In the genomic region with DNA sequence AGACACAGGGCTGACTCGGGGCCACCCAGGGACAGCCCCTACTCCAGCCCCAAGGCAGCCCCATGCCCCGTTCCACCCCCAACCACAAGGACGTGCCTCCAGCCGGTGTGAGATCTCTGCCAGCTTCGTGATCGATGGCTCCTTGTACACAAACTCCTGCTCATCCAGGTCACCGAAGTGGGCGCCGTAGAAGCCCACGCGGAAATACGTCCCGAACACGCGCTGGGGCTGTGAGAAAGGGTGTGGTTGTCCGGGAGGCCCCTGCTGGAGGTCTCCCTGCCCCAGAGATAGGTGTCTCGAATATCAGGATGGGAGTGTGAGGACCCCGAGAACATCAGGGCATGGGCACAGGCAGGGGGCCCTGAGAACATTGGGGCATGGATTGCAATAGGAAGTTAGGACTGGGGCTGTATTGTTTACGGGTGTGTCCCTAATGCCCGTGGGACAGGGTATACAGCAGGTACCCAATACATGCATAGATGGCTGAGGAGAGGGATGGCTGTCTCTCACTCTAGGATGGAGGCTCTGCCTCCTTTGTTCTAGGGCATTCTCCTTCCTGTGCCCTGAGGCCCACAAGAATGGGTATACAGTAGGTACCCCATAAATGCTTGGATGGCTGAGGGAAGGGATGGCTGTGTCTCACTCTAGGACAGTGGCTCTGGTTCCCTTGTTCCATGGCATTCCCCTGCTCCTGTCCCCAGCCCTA, we compare ENCODE assay signal across 16 cellular contexts. TPM values are rescaled to one million over a fixed set of nuclear protein-coding genes. Genes with fewer than 3 reads are reported as not detected.
DNase-seq lines count a peak whose midpoint lies in the region; ATAC-seq and TF ChIP-seq lines count a peak whose summit lies in the region.
"Had no signal": no experiment of that assay in that cellular context is flagged by ENCODE, and none has a peak within 500 bp of the region (broad histone marks: within the 10 kb centered on the region; RNA-seq: fewer than 3 reads in every experiment).

No MANE protein-coding gene starts in this region.

- peak overlapping the region; percentile 29 for H3K9ac ChIP-seq in rectal smooth muscle tissue (ENCODE audit: low read length)

- no peak for TF ChIP-seq CTCF in cardiac muscle cell (IDR thresholded peaks at IDR 0.05; ENCODE audit: low read depth, low read length)
- TF ChIP-seq CTCF in right atrium auricular region (IDR thresholded peaks at IDR 0.05) = no peak

- H3K9me3 ChIP-seq in cardiac muscle cell (ENCODE audit: low read depth) (no peaks in the 10 kb centered on the region), right atrium auricular region (no peaks in the 10 kb centered on the region)

- H3K4me3 ChIP-seq in cardiac muscle cell (no peak overlapping the region), right atrium auricular region (no peak overlapping the region), rectal smooth muscle tissue (ENCODE audit: low read length) (peak overlapping the region; percentile 14)

- in situ Hi-C loops in ACHN (cut with HindIII; ENCODE audit: low pct_ligation_motif_present, low pct_unique_long_range_greater_than_20kb, low sequenced_read_pairs) (no loop called here), G401 (cut with HindIII; ENCODE audit: low sequenced_read_pairs) (no loop called here)

- H3K4me1 ChIP-seq in cardiac muscle cell (ENCODE audit: low read depth) (peaks cover 13% of the 10 kb centered on the region), right atrium auricular region (peaks cover 0 to 49% of the 10 kb centered on the region in 2 donors), rectal smooth muscle tissue (ENCODE audit: control insufficient read depth, insufficient read depth, low read length) (peaks cover 23% of the 10 kb centered on the region)

- H3K27ac ChIP-seq in cardiac muscle cell (peak overlapping the region; percentile 48), right atrium auricular region (peak overlapping the region; percentile 95 to 96), rectal smooth muscle tissue (ENCODE audit: low read depth, low read length) (peak overlapping the region; percentile 98)

- H3K36me3 ChIP-seq in cardiac muscle cell = no peaks in the 10 kb centered on the region
- H3K36me3 ChIP-seq in right atrium auricular region = peaks cover 12% of the 10 kb centered on the region
- H3K36me3 ChIP-seq in rectal smooth muscle tissue (ENCODE audit: control insufficient read depth, insufficient read depth, low read length) = no peaks in the 10 kb centered on the region

- no peak for ATAC-seq in Right ventricle myocardium superior (ENCODE audit: poor library complexity)
- ATAC-seq in GM18517 (IDR thresholded peaks at IDR 0.05; ENCODE audit: unreplicated experiment) = no peak
- no peak for ATAC-seq in HG02938 (IDR thresholded peaks at IDR 0.05; ENCODE audit: unreplicated experiment)
- ATAC-seq: stimulated activated effector memory CD8-positive, alpha-beta T cell treated with anti-CD3 and anti-CD28 coated beads, Interleukin-12 subunit alpha, Interleukin-12 subunit beta, amount 100 ng/mL, for 72 hours had no signal

- DNase-seq in cardiac muscle cell (ENCODE audit: low read depth in 1 of 2, low spot score in 1 of 2) (no peak), Right ventricle myocardium superior (no peak), right atrium auricular region (ENCODE audit: low spot score) (no peak), ACHN (no peak), G401 (ENCODE audit: low spot score) (no peak)
- DNase-seq: activated CD4-positive, alpha-beta T cell treated with anti-CD3 and anti-CD28 coated beads for 48 hours; NCI-H1436 treated with DMSO at 0.1 percent for 48 hours; NCI-H69; nephron progenitor cell had no signal

- intact Hi-C loops in Right ventricle myocardium superior (cut with DNase I) = no loop called here

- H3K27me3 ChIP-seq in cardiac muscle cell (no peaks in the 10 kb centered on the region), right atrium auricular region (no peaks in the 10 kb centered on the region), rectal smooth muscle tissue (ENCODE audit: control insufficient read depth, insufficient read depth, low read length) (no peaks in the 10 kb centered on the region)

RNA-seq across cellular contexts. Expression of gene KANK2, which starts 5.3 kb away (rescaled TPM):
- 73.0 and 106 TPM in 2 replicates for total RNA-seq in cardiac muscle cell
- polyA plus RNA-seq in cardiac muscle cell = 38.9 and 43.9 TPM in 2 replicates
- total RNA-seq in Right ventricle myocardium superior = 383 TPM
- total RNA-seq in right atrium auricular region = 100 to 1,000 TPM; 445 to 622 TPM
- 122 and 129 TPM in 2 replicates for total RNA-seq in G401 (2014; rRNA removed; shearing (Covaris generic))
- polyA plus RNA-seq: IgD-negative memory B cell had no signal

RNA-seq across cellular contexts. Expression of gene ANGPTL8, which starts 36.8 kb away (rescaled TPM):
- 1.5 TPM in 1 of 2 replicates, not detected in the other for total RNA-seq in cardiac muscle cell
- polyA plus RNA-seq in cardiac muscle cell = 0.71 and 1.7 TPM in 2 replicates
- total RNA-seq in Right ventricle myocardium superior = 0.40 TPM
- 1 to 10 TPM in 1 of 2 donors, not detected in 1; 1.3 TPM for total RNA-seq in right atrium auricular region
- total RNA-seq in G401 (2014; rRNA removed; shearing (Covaris generic)) = not detected in 2 replicates
- total RNA-seq: activated T-helper 2 cell treated with anti-CD3 and anti-CD28 coated beads, Interferon-gamma antibody, Interleukin-2, Interleukin-4, amounts not matched to agents 10 μg/mL and 5 μg/mL and 100 μg/mL, durations not matched to agents 14 hours and 24 hours and 36 hours; bronchial epithelial cell had no signal
- polyA plus RNA-seq: IgD-negative memory B cell had no signal

RNA-seq across cellular contexts. Expression of gene SPC24, which starts 47.1 kb away (rescaled TPM):
- 15.8 and 127 TPM in 2 replicates for total RNA-seq in cardiac muscle cell
- polyA plus RNA-seq in cardiac muscle cell = 7.1 and 25.8 TPM in 2 replicates
- 6.7 TPM for total RNA-seq in Right ventricle myocardium superior
- total RNA-seq in right atrium auricular region = 1 to 10 TPM; 1.2 to 5.7 TPM
- total RNA-seq in G401 (2014; rRNA removed; shearing (Covaris generic)) = 74.0 and 74.7 TPM in 2 replicates
- polyA plus RNA-seq: IgD-negative memory B cell had no signal

RNA-seq across cellular contexts. Expression of gene DOCK6, which starts 59.7 kb away (rescaled TPM):
- total RNA-seq in cardiac muscle cell (9.1 and 75.6 TPM in 2 replicates), Right ventricle myocardium superior (32.0 TPM), right atrium auricular region (10 to 100 TPM; 12.7 to 49.4 TPM)
- 12.2 and 21.5 TPM in 2 replicates for polyA plus RNA-seq in cardiac muscle cell
- 12.2 and 23.6 TPM in 2 replicates for total RNA-seq in G401 (2014; rRNA removed; shearing (Covaris generic))

Comparison
In these comparisons a context has a peak if more than half of its experiments do, and no peak if none do; other contexts are left out.
1. H3K27ac ChIP-seq: peak in every context shown above with its lines; median percentile 98 in rectal smooth muscle tissue; 96 in right atrium auricular region; 48 in cardiac muscle cell.